Comparison of ENCODE assay signal across 11 cellular contexts in the genomic region with DNA sequence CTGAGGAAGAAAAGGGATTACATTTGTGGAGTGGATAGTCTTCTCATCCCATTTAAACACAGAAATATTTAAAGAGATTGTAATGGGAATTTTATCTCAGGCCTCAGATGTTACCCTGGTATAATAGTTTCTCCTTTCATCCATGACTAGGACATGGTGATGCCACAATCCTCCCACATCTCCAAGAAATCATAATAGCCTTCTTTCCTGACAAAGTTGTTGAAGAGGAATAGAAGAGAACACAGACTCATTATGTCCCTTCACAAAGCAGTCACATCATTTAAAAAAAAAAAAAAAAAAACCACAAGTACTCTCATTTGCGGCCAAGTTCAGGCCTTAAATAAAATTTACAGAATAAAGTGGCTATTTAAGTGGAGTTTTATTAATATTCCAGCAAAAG.
"Had no signal": no experiment of that assay in that cellular context is flagged by ENCODE, and none has a peak within 500 bp of the region (broad histone marks: within the 10 kb centered on the region; RNA-seq: fewer than 3 reads in every experiment).

No MANE protein-coding gene starts in this region.

- H3K27me3 ChIP-seq: upper lobe of left lung had no signal

- H3K27ac ChIP-seq: SK-N-MC, upper lobe of left lung, VCaP had no signal

- H3K9me3 ChIP-seq: upper lobe of left lung had no signal

- DNase-seq: activated CD4-positive, alpha-beta memory T cell treated with anti-CD3 and anti-CD28 coated beads, Interleukin-2, amount 10 ng/mL, durations not matched to agents 7 days and 5 days; activated gamma-delta T cell; activated T-cell treated with anti-CD3 and anti-CD28 coated beads, Interleukin-2, amount 50 U/mL, for 48 hours; effector memory CD4-positive, alpha-beta T cell; stimulated activated CD4-positive, alpha-beta T cell treated with anti-CD3 and anti-CD28 coated beads, Interleukin-12 subunit alpha, Interleukin-12 subunit beta, amount 100 ng/mL, for 4 hours; stimulated activated CD4-positive, alpha-beta T cell treated with anti-CD3 and anti-CD28 coated beads, Interleukin-2, amount 100 ng/mL, for 24 hours; T-helper 1 cell; upper lobe of left lung had no signal

- H3K36me3 ChIP-seq: upper lobe of left lung had no signal

- H3K4me1 ChIP-seq: upper lobe of left lung had no signal

- H3K4me3 ChIP-seq: lung, SK-N-MC, upper lobe of left lung had no signal
